In the genomic region with DNA sequence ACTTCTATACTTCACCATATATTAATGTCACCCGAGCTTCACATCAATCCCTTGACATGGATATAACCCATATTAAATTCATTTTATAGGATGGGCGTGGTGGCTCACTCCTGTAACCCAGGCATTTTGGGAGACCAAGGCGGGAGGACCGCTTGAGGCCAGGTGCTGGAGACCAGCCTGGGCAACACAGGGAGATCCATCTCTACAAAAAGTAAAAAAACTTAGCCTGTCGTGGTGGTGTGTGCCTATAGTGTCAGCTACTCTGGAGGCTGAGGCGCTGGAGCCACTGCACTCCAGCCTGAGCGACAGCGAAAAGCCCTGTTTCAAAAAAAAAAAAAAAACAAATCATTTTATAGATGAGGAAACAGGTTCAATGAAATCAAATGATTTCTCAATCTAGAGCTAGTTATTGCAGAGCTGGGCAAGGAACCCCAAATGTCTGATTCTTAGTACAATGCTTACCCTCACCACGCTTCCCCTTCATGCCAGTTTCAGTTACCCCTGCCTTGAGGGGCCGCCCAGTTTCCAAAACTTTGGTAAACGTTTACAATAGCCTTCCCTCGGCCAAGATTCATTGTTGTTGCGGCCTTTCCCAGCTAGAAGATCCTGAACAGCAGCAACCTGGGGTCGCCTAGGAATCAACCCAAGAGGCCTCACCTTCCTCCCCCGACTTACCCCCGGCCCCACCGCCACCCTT, we compare ENCODE assay signal across 1 cellular context.
TF ChIP-seq lines count a peak whose summit lies in the region.

No MANE protein-coding gene starts in this region.

TF ChIP-seq in K562, 482 proteins besides CTCF, POLR2A, EP300 and RAD21:
- no peak for TF ChIP-seq PCBP1 (IDR thresholded peaks at IDR 0.05; ENCODE audit: low read depth, low read length, poor library complexity, severe bottlenecking)
- no peak for TF ChIP-seq DIDO1 (tag; IDR thresholded peaks at IDR 0.05; ENCODE audit: low read depth)
- TF ChIP-seq EHMT2 (IDR thresholded peaks at IDR 0.05): no peak
- TF ChIP-seq, protein P1, sequence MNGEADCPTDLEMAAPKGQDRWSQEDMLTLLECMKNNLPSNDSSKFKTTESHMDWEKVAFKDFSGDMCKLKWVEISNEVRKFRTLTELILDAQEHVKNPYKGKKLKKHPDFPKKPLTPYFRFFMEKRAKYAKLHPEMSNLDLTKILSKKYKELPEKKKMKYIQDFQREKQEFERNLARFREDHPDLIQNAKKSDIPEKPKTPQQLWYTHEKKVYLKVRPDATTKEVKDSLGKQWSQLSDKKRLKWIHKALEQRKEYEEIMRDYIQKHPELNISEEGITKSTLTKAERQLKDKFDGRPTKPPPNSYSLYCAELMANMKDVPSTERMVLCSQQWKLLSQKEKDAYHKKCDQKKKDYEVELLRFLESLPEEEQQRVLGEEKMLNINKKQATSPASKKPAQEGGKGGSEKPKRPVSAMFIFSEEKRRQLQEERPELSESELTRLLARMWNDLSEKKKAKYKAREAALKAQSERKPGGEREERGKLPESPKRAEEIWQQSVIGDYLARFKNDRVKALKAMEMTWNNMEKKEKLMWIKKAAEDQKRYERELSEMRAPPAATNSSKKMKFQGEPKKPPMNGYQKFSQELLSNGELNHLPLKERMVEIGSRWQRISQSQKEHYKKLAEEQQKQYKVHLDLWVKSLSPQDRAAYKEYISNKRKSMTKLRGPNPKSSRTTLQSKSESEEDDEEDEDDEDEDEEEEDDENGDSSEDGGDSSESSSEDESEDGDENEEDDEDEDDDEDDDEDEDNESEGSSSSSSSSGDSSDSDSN (IDR thresholded peaks at IDR 0.05; ENCODE audit: borderline replicate concordance in 1 of 2, low read depth in 2 of 2, low read length in 2 of 2): 0 out of 4 replicates have a peak, but pooled peaks of 1 of the 2 experiments have one; percentile 23
- TF ChIP-seq, protein P2, sequence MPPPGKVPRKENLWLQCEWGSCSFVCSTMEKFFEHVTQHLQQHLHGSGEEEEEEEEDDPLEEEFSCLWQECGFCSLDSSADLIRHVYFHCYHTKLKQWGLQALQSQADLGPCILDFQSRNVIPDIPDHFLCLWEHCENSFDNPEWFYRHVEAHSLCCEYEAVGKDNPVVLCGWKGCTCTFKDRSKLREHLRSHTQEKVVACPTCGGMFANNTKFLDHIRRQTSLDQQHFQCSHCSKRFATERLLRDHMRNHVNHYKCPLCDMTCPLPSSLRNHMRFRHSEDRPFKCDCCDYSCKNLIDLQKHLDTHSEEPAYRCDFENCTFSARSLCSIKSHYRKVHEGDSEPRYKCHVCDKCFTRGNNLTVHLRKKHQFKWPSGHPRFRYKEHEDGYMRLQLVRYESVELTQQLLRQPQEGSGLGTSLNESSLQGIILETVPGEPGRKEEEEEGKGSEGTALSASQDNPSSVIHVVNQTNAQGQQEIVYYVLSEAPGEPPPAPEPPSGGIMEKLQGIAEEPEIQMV (tag; conservative IDR thresholded peaks at IDR 0.05; ENCODE audit: low read depth): no peak
- TF ChIP-seq, protein P3, sequence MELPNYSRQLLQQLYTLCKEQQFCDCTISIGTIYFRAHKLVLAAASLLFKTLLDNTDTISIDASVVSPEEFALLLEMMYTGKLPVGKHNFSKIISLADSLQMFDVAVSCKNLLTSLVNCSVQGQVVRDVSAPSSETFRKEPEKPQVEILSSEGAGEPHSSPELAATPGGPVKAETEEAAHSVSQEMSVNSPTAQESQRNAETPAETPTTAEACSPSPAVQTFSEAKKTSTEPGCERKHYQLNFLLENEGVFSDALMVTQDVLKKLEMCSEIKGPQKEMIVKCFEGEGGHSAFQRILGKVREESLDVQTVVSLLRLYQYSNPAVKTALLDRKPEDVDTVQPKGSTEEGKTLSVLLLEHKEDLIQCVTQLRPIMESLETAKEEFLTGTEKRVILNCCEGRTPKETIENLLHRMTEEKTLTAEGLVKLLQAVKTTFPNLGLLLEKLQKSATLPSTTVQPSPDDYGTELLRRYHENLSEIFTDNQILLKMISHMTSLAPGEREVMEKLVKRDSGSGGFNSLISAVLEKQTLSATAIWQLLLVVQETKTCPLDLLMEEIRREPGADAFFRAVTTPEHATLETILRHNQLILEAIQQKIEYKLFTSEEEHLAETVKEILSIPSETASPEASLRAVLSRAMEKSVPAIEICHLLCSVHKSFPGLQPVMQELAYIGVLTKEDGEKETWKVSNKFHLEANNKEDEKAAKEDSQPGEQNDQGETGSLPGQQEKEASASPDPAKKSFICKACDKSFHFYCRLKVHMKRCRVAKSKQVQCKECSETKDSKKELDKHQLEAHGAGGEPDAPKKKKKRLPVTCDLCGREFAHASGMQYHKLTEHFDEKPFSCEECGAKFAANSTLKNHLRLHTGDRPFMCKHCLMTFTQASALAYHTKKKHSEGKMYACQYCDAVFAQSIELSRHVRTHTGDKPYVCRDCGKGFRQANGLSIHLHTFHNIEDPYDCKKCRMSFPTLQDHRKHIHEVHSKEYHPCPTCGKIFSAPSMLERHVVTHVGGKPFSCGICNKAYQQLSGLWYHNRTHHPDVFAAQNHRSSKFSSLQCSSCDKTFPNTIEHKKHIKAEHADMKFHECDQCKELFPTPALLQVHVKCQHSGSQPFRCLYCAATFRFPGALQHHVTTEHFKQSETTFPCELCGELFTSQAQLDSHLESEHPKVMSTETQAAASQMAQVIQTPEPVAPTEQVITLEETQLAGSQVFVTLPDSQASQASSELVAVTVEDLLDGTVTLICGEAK (IDR thresholded peaks at IDR 0.05): no peak
- TF ChIP-seq, protein P3 (CRISPR knock-in tag; IDR thresholded peaks at IDR 0.05): no peak
- TF ChIP-seq, protein P4, sequence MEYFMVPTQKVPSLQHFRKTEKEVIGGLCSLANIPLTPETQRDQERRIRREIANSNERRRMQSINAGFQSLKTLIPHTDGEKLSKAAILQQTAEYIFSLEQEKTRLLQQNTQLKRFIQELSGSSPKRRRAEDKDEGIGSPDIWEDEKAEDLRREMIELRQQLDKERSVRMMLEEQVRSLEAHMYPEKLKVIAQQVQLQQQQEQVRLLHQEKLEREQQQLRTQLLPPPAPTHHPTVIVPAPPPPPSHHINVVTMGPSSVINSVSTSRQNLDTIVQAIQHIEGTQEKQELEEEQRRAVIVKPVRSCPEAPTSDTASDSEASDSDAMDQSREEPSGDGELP (CRISPR knock-in tag; IDR thresholded peaks at IDR 0.05; ENCODE audit: borderline replicate concordance): no peak
- peak; percentile 28 for TF ChIP-seq CHD1 (IDR thresholded peaks at IDR 0.05; ENCODE audit: low read length)
- TF ChIP-seq EWSR1 (IDR thresholded peaks at IDR 0.05; ENCODE audit: borderline replicate concordance, low read depth, partially characterized antibody): no peak
- TF ChIP-seq, protein P5, sequence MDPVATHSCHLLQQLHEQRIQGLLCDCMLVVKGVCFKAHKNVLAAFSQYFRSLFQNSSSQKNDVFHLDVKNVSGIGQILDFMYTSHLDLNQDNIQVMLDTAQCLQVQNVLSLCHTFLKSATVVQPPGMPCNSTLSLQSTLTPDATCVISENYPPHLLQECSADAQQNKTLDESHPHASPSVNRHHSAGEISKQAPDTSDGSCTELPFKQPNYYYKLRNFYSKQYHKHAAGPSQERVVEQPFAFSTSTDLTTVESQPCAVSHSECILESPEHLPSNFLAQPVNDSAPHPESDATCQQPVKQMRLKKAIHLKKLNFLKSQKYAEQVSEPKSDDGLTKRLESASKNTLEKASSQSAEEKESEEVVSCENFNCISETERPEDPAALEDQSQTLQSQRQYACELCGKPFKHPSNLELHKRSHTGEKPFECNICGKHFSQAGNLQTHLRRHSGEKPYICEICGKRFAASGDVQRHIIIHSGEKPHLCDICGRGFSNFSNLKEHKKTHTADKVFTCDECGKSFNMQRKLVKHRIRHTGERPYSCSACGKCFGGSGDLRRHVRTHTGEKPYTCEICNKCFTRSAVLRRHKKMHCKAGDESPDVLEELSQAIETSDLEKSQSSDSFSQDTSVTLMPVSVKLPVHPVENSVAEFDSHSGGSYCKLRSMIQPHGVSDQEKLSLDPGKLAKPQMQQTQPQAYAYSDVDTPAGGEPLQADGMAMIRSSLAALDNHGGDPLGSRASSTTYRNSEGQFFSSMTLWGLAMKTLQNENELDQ (CRISPR knock-in tag; IDR thresholded peaks at IDR 0.05; ENCODE audit: borderline replicate concordance): no peak
- no peak for TF ChIP-seq PHB2 (IDR thresholded peaks at IDR 0.05; ENCODE audit: low read depth)
- TF ChIP-seq, protein P6, sequence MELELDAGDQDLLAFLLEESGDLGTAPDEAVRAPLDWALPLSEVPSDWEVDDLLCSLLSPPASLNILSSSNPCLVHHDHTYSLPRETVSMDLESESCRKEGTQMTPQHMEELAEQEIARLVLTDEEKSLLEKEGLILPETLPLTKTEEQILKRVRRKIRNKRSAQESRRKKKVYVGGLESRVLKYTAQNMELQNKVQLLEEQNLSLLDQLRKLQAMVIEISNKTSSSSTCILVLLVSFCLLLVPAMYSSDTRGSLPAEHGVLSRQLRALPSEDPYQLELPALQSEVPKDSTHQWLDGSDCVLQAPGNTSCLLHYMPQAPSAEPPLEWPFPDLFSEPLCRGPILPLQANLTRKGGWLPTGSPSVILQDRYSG (tag; conservative IDR thresholded peaks at IDR 0.05; ENCODE audit: low read depth): no peak
- TF ChIP-seq, protein P7, sequence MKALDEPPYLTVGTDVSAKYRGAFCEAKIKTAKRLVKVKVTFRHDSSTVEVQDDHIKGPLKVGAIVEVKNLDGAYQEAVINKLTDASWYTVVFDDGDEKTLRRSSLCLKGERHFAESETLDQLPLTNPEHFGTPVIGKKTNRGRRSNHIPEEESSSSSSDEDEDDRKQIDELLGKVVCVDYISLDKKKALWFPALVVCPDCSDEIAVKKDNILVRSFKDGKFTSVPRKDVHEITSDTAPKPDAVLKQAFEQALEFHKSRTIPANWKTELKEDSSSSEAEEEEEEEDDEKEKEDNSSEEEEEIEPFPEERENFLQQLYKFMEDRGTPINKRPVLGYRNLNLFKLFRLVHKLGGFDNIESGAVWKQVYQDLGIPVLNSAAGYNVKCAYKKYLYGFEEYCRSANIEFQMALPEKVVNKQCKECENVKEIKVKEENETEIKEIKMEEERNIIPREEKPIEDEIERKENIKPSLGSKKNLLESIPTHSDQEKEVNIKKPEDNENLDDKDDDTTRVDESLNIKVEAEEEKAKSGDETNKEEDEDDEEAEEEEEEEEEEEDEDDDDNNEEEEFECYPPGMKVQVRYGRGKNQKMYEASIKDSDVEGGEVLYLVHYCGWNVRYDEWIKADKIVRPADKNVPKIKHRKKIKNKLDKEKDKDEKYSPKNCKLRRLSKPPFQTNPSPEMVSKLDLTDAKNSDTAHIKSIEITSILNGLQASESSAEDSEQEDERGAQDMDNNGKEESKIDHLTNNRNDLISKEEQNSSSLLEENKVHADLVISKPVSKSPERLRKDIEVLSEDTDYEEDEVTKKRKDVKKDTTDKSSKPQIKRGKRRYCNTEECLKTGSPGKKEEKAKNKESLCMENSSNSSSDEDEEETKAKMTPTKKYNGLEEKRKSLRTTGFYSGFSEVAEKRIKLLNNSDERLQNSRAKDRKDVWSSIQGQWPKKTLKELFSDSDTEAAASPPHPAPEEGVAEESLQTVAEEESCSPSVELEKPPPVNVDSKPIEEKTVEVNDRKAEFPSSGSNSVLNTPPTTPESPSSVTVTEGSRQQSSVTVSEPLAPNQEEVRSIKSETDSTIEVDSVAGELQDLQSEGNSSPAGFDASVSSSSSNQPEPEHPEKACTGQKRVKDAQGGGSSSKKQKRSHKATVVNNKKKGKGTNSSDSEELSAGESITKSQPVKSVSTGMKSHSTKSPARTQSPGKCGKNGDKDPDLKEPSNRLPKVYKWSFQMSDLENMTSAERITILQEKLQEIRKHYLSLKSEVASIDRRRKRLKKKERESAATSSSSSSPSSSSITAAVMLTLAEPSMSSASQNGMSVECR (CRISPR knock-in tag; IDR thresholded peaks at IDR 0.05): no peak
- 0 out of 2 replicates have a peak, but pooled peaks have one; percentile 18 for TF ChIP-seq BRD4 (IDR thresholded peaks at IDR 0.05)
- no peak for TF ChIP-seq CEBPG (CRISPR knock-in tag; IDR thresholded peaks at IDR 0.05)
- TF ChIP-seq CEBPG (tag; conservative IDR thresholded peaks at IDR 0.05 in 1 of 2, IDR thresholded peaks at IDR 0.05 in 1 of 2): no peak
- TF ChIP-seq, protein P8, sequence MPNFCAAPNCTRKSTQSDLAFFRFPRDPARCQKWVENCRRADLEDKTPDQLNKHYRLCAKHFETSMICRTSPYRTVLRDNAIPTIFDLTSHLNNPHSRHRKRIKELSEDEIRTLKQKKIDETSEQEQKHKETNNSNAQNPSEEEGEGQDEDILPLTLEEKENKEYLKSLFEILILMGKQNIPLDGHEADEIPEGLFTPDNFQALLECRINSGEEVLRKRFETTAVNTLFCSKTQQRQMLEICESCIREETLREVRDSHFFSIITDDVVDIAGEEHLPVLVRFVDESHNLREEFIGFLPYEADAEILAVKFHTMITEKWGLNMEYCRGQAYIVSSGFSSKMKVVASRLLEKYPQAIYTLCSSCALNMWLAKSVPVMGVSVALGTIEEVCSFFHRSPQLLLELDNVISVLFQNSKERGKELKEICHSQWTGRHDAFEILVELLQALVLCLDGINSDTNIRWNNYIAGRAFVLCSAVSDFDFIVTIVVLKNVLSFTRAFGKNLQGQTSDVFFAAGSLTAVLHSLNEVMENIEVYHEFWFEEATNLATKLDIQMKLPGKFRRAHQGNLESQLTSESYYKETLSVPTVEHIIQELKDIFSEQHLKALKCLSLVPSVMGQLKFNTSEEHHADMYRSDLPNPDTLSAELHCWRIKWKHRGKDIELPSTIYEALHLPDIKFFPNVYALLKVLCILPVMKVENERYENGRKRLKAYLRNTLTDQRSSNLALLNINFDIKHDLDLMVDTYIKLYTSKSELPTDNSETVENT (CRISPR knock-in tag; IDR thresholded peaks at IDR 0.05): no peak
- no peak for TF ChIP-seq CBX1 (IDR thresholded peaks at IDR 0.05; ENCODE audit: low read depth)
- 0 out of 2 replicates have a peak, but pooled peaks have one; percentile 35 for TF ChIP-seq SMARCA4 (IDR thresholded peaks at IDR 0.05)
- TF ChIP-seq, protein P9, sequence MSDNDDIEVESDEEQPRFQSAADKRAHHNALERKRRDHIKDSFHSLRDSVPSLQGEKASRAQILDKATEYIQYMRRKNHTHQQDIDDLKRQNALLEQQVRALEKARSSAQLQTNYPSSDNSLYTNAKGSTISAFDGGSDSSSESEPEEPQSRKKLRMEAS (CRISPR knock-in tag; IDR thresholded peaks at IDR 0.05): 0 out of 2 replicates have a peak, but pooled peaks have one; percentile 13
TF ChIP-seq in K562: peak in this region for 5.
